Comparison of ENCODE assay signal across 1 cellular context in genomic region chr17:74203439-74204240, GRCh38.
A peak's percentile ranks its signal among the peaks of the same experiment; 100 is the strongest.
TF ChIP-seq lines count a peak whose summit lies in the region.

Gene RPL38, plus strand, starts transcription at chr17:74203678. Its CDS starts 278 bp downstream, at chr17:74203956.

TF ChIP-seq in HEK293, 187 proteins besides CTCF, POLR2A, EP300 and RAD21 (continued from another document):
- peak; percentile 77 for TF ChIP-seq ZNF76 (tag by site-specific recombination; IDR thresholded peaks at IDR 0.05; ENCODE audit: borderline replicate concordance, low read depth)
- TF ChIP-seq PRDM10 (tag by site-specific recombination; IDR thresholded peaks at IDR 0.05) = peak; percentile 98
- TF ChIP-seq ZNF621 (tag by site-specific recombination; IDR thresholded peaks at IDR 0.05) = no peak
- no peak for TF ChIP-seq ZNF350 (tag by site-specific recombination; IDR thresholded peaks at IDR 0.05)
- TF ChIP-seq OVOL3 (tag by site-specific recombination; IDR thresholded peaks at IDR 0.05) = no peak; the same call in 1 of the 2 replicates
- TF ChIP-seq ZNF138 (tag by site-specific recombination; IDR thresholded peaks at IDR 0.05; ENCODE audit: borderline replicate concordance) = no peak
- no peak for TF ChIP-seq ZNF23 (tag by site-specific recombination; IDR thresholded peaks at IDR 0.05; ENCODE audit: borderline replicate concordance)
- TF ChIP-seq ZNF280D (tag by site-specific recombination; IDR thresholded peaks at IDR 0.05) = 0 out of 2 replicates have a peak, but pooled peaks have one; percentile 36
- TF ChIP-seq ZNF768 (tag by site-specific recombination; IDR thresholded peaks at IDR 0.05) = no peak
- no peak for TF ChIP-seq ZNF473 (tag by site-specific recombination; IDR thresholded peaks at IDR 0.05)
- no peak for TF ChIP-seq ZNF791 (tag by site-specific recombination; IDR thresholded peaks at IDR 0.05)
- no peak for TF ChIP-seq ZNF776 (tag by site-specific recombination; IDR thresholded peaks at IDR 0.05; ENCODE audit: borderline replicate concordance)
- no peak for TF ChIP-seq ZNF449 (tag by site-specific recombination; IDR thresholded peaks at IDR 0.05)
- no peak for TF ChIP-seq SETDB1 (IDR thresholded peaks at IDR 0.05; ENCODE audit: insufficient read length, low read length)
- TF ChIP-seq ATF2 (tag by site-specific recombination; IDR thresholded peaks at IDR 0.05; ENCODE audit: low read depth) = no peak
- TF ChIP-seq ZNF10 (tag by site-specific recombination; IDR thresholded peaks at IDR 0.05) = no peak
- TF ChIP-seq ZNF580 (tag by site-specific recombination; IDR thresholded peaks at IDR 0.05) = peak; percentile 99
- TF ChIP-seq ZNF488 (tag by site-specific recombination; IDR thresholded peaks at IDR 0.05) = peak; percentile 60
- TF ChIP-seq ZNF148 (tag by site-specific recombination; IDR thresholded peaks at IDR 0.05; ENCODE audit: borderline replicate concordance) = peak; percentile 21; the same call in 1 of the 2 replicates
- no peak for TF ChIP-seq ZNF248 (tag by site-specific recombination; IDR thresholded peaks at IDR 0.05)
- peak; percentile 85; the same call in 1 of the 2 replicates for TF ChIP-seq HOXD13 (CRISPR knock-in tag; IDR thresholded peaks at IDR 0.05; ENCODE audit: borderline replicate concordance)
- no peak for TF ChIP-seq ZNF747 (tag by site-specific recombination; IDR thresholded peaks at IDR 0.05)
- peak; percentile 98 for TF ChIP-seq ZNF2 (tag by site-specific recombination; IDR thresholded peaks at IDR 0.05)
- 0 out of 2 replicates have a peak, but pooled peaks have one; percentile 44 for TF ChIP-seq KLF10 (tag by site-specific recombination; IDR thresholded peaks at IDR 0.05)
- TF ChIP-seq ZBTB49 (tag by site-specific recombination; IDR thresholded peaks at IDR 0.05; ENCODE audit: low read depth) = no peak
- TF ChIP-seq ZBTB10 (tag by site-specific recombination; IDR thresholded peaks at IDR 0.05) = peak; percentile 94
- TF ChIP-seq ZNF548 (tag by site-specific recombination; IDR thresholded peaks at IDR 0.05) = no peak
- TF ChIP-seq ZNF549 (tag by site-specific recombination; IDR thresholded peaks at IDR 0.05) = no peak
- no peak for TF ChIP-seq ZNF426 (tag by site-specific recombination; IDR thresholded peaks at IDR 0.05)
- peak; percentile 99 for TF ChIP-seq ZNF660 (tag by site-specific recombination; IDR thresholded peaks at IDR 0.05)
